In the genomic region with DNA sequence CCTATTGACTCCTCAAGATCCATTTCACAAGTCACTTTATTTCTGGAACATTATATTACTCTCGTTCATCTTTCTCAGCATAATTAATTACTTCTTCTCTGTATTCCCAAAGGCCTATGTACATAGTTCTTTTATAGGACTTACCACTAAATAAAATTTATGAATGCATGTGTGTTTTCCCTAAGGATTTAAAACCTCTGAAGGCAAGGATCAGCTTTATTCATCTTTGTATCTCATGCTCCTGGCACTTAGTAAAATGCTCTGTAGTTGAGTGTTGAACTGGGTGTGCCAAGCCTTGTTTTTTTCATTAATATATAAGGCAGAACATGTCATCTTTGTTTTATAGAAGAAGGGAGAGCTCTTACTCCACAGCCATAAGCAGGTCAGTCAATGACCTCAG, we compare ENCODE assay signal across 24 cellular contexts.
"Had no signal": no experiment of that assay in that cellular context is flagged by ENCODE, and none has a peak within 500 bp of the region (broad histone marks: within the 10 kb centered on the region; RNA-seq: fewer than 3 reads in every experiment).

No MANE protein-coding gene starts in this region.

- H3K36me3 ChIP-seq: colonic mucosa, esophagus squamous epithelium, gastrocnemius medialis, heart right ventricle, left lung, lower lobe of right lung had no signal

- H3K4me1 ChIP-seq: esophagus squamous epithelium, gastrocnemius medialis, heart right ventricle, left lung, lower lobe of right lung had no signal

- H3K27ac ChIP-seq: colonic mucosa, epithelial cell of prostate, esophagus squamous epithelium, gastrocnemius medialis, heart right ventricle, left lung, lower lobe of right lung had no signal

- H3K4me3 ChIP-seq: colonic mucosa, esophagus squamous epithelium, gastrocnemius medialis, heart right ventricle, left lung, lower lobe of right lung, mucosa of descending colon had no signal

- H3K9me3 ChIP-seq: colonic mucosa, esophagus squamous epithelium, gastrocnemius medialis, heart right ventricle, left lung, lower lobe of right lung, mucosa of descending colon had no signal

- ATAC-seq: effector memory CD8-positive, alpha-beta T cell; esophagus mucosa; gastrocnemius medialis; heart right ventricle; left cardiac atrium; left lung; left ventricle myocardium superior; lower lobe of right lung; mucosa of descending colon; naive thymus-derived CD8-positive, alpha-beta T cell had no signal

- H3K27me3 ChIP-seq: colonic mucosa, esophagus squamous epithelium, gastrocnemius medialis, heart right ventricle, left lung had no signal

- DNase-seq: colonic mucosa; cortex of kidney; effector CD8-positive, alpha-beta T cell; effector memory CD8-positive, alpha-beta T cell; endodermal cell; erythroblast; esophagus squamous epithelium; foreskin fibroblast; foreskin melanocyte; gastrocnemius medialis; glutamatergic neuron; head of caudate nucleus; heart right ventricle; hippocampal formation; left cardiac atrium; left lung; left ventricle myocardium superior; lower lobe of right lung; mesenchymal stem cell; mucosa of descending colon; naive B cell; naive thymus-derived CD8-positive, alpha-beta T cell had no signal
